ENCODE assay signal across 8 cellular contexts in genomic region chr12:23282701-23283100, GRCh38.
"Had no signal": no experiment of that assay in that cellular context is flagged by ENCODE, and none has a peak within 500 bp of the region (broad histone marks: within the 10 kb centered on the region; RNA-seq: fewer than 3 reads in every experiment).

No MANE protein-coding gene starts in this region.

- DNase-seq: IMR-90, KBM-7, KG1 had no signal

- H3K36me3 Mint-ChIP-seq: IgD-negative memory B cell had no signal

- ATAC-seq: HepG2 had no signal

- H3K27ac Mint-ChIP-seq: IgD-negative memory B cell had no signal

- FAIRE-seq: HepG2, HTR-8/SVneo had no signal

- H3K27ac ChIP-seq: HL-60, KMS-11 had no signal

- H3K27me3 Mint-ChIP-seq: IgD-negative memory B cell had no signal

- H3K9ac ChIP-seq: KMS-11 had no signal

- H3K4me2 ChIP-seq: KMS-11 had no signal

- H3K4me3 Mint-ChIP-seq: IgD-negative memory B cell had no signal
